ENCODE assay signal across 8 cellular contexts in the genomic region with DNA sequence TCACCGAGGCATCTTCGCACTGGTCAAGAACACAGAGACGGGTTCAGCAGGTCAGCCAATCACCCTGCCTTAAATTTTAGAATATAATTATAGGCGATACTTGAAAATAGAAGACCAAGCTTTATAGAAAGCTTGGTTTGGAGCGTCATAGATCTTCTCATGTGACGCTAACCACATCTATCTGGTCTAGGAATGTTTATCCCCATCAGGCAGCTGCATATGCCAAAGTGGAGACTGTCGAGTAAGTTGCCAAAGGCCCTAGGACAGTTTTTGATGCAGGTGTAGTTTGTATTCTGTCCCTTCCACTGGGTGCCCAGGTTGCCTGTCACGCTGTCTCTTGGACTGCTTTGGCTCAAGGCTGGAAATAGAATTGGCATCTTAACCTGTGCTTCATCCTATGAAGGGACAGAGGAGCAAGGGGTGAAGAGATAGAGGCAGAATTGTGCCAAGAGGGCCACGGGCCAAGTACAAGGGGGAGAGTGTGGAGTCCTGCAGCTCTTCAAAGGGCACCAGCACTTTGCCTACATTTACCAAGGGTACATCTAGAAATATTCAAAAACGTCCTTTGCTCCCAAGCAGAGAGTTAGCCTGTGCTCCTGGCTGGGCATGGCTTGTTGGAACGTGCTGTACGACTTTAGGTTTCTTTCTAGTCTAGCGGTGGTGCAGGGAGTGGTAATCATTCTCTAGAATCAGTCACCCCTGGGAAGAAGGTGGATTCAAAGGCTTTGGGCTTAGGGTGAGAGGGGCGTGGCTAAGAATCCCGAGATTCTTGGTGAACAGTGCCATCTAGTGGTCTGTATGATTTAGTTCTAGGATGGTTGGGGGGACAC. TPM values are rescaled to one million over a fixed set of nuclear protein-coding genes. Genes with fewer than 3 reads are reported as not detected.
DNase-seq lines count a peak whose midpoint lies in the region; ATAC-seq and TF ChIP-seq lines count a peak whose summit lies in the region.

No MANE protein-coding gene starts in this region.

- peak overlapping the region; percentile 80 for H3K4me3 Mint-ChIP-seq in activated T-helper 17 cell treated with anti-CD3 and anti-CD28 coated beads, Interleukin-2, amount 50 U/mL, for 72 hours
- no peak overlapping the region for H3K4me3 Mint-ChIP-seq in osteocyte (ENCODE audit: unreplicated experiment)

- DNase-seq in DMS79 (lab: John Stamatoyannopoulos, UW) (peak; percentile 21), M059J (ENCODE audit: low read depth) (peak; percentile 83), RPMI7951 (ENCODE audit: low read depth) (peak; percentile 75), foreskin fibroblast (peak; percentile 61 to 89), osteocyte (ENCODE audit: extremely low spot score, unreplicated experiment) (no peak), uterus (peak; percentile 63 to 72)

- H3K27ac ChIP-seq in uterus, result peak overlapping the region in 1 of 2 donors; percentile 39

- no peak overlapping the region for H3K4me3 ChIP-seq in foreskin fibroblast (ENCODE audit: low read depth in 1 of 2, low read length in 2 of 2)
- H3K4me3 ChIP-seq in uterus, result no peak overlapping the region

- H3K27me3 ChIP-seq in uterus, result no peaks in the 10 kb centered on the region

- H3K27ac Mint-ChIP-seq in activated T-helper 17 cell treated with anti-CD3 and anti-CD28 coated beads, Interleukin-2, amount 50 U/mL, for 72 hours, result no peak overlapping the region
- no peak overlapping the region for H3K27ac Mint-ChIP-seq in osteocyte (ENCODE audit: unreplicated experiment)

- TF ChIP-seq POLR2A in uterus (IDR thresholded peaks at IDR 0.05), result no peak

- H3K9me3 ChIP-seq in uterus, result no peaks in the 10 kb centered on the region

- H3K4me1 ChIP-seq in uterus, result no peaks in the 10 kb centered on the region

- TF ChIP-seq CTCF in foreskin fibroblast (IDR thresholded peaks at IDR 0.05; ENCODE audit: low read depth, low read length) (peak; percentile 44), osteocyte (IDR thresholded peaks at IDR 0.05) (peak; percentile 79), uterus (IDR thresholded peaks at IDR 0.05) (peak; percentile 68 to 87 (median 78))

- H3K9me3 Mint-ChIP-seq in activated T-helper 17 cell treated with anti-CD3 and anti-CD28 coated beads, Interleukin-2, amount 50 U/mL, for 72 hours, result no peaks in the 10 kb centered on the region
- no peaks in the 10 kb centered on the region for H3K9me3 Mint-ChIP-seq in osteocyte (ENCODE audit: unreplicated experiment)

- intact Hi-C loops in uterus (cut with DNase I; ENCODE audit: low total_unique reads), result loop anchor here (5.0 kb wide), 1 partner anchor 200 kb away; no protein-coding TSS in a partner anchor

- no peaks in the 10 kb centered on the region for H3K36me3 ChIP-seq in uterus

- peaks cover 38% of the 10 kb centered on the region for H3K4me1 Mint-ChIP-seq in activated T-helper 17 cell treated with anti-CD3 and anti-CD28 coated beads, Interleukin-2, amount 50 U/mL, for 72 hours
- H3K4me1 Mint-ChIP-seq in osteocyte (ENCODE audit: unreplicated experiment), result peaks cover 10% of the 10 kb centered on the region

- H3K27me3 Mint-ChIP-seq in activated T-helper 17 cell treated with anti-CD3 and anti-CD28 coated beads, Interleukin-2, amount 50 U/mL, for 72 hours, result no peaks in the 10 kb centered on the region
- H3K27me3 Mint-ChIP-seq in osteocyte (ENCODE audit: unreplicated experiment), result peaks cover 8% of the 10 kb centered on the region

- ATAC-seq in GM21717 (IDR thresholded peaks at IDR 0.05; ENCODE audit: unreplicated experiment), result peak; percentile 31
- peak; percentile 72 for ATAC-seq in activated T-helper 17 cell treated with anti-CD3 and anti-CD28 coated beads, Interleukin-2, amount 50 U/mL, for 72 hours (replicated peaks)

- no peaks in the 10 kb centered on the region for H3K36me3 Mint-ChIP-seq in activated T-helper 17 cell treated with anti-CD3 and anti-CD28 coated beads, Interleukin-2, amount 50 U/mL, for 72 hours (ENCODE audit: low read depth)
- no peaks in the 10 kb centered on the region for H3K36me3 Mint-ChIP-seq in osteocyte (ENCODE audit: unreplicated experiment)

RNA-seq across cellular contexts. Expression of a gene that starts 5.3 kb away (rescaled TPM):
- total RNA-seq in M059J (2014; rRNA removed; shearing (Covaris generic)), result 32.8 and 36.0 TPM in 2 replicates
- total RNA-seq in RPMI7951 (2014; rRNA removed; shearing (Covaris generic)), result 44.1 and 49.5 TPM in 2 replicates
- 10 to 100 TPM in 1 of 2 donors, 1 to 10 TPM in 1; 8.6 to 25.6 TPM for total RNA-seq in activated T-helper 17 cell treated with anti-CD3 and anti-CD28 coated beads, Interleukin-2, amount 50 U/mL, for 72 hours
- 74.5 and 78.1 TPM in 2 replicates for total RNA-seq in osteocyte
- 10 to 100 TPM in 3 of 4 donors, 1 to 10 TPM in 1; 7.9 to 40.7 (median 27.9) TPM for total RNA-seq in uterus

RNA-seq across cellular contexts. Expression of a gene that starts 49.6 kb away (rescaled TPM):
- 152 and 182 TPM in 2 replicates for total RNA-seq in M059J (2014; rRNA removed; shearing (Covaris generic))
- 192 and 208 TPM in 2 replicates for total RNA-seq in RPMI7951 (2014; rRNA removed; shearing (Covaris generic))
- 100 to 1,000 TPM; 175 to 186 TPM for total RNA-seq in activated T-helper 17 cell treated with anti-CD3 and anti-CD28 coated beads, Interleukin-2, amount 50 U/mL, for 72 hours
- total RNA-seq in osteocyte, result 308 and 326 TPM in 2 replicates
- total RNA-seq in uterus, result 100 to 1,000 TPM; 171 to 532 (median 388) TPM
